1 cellular context compared by ENCODE assay signal in genomic region chr3:52232279-52233107, GRCh38.
TF ChIP-seq lines count a peak whose summit lies in the region.

No MANE protein-coding gene starts in this region.

TF ChIP-seq in K562, 482 proteins besides CTCF, POLR2A, EP300 and RAD21:
- no peak for TF ChIP-seq PHF21A (IDR thresholded peaks at IDR 0.05; ENCODE audit: borderline replicate concordance, low read depth)
- peak in 1 of 2 experiments; percentile 56; a peak in 1 of 4 replicates for TF ChIP-seq MLLT1 (IDR thresholded peaks at IDR 0.05)
- TF ChIP-seq ZBED1 (IDR thresholded peaks at IDR 0.05), result no peak
- TF ChIP-seq ZBTB33 (CRISPR knock-in tag; IDR thresholded peaks at IDR 0.05), result peak; percentile 85
